1 cellular context compared by ENCODE assay signal in genomic region chr20:1189827-1190226, GRCh38.
TF ChIP-seq lines count a peak whose summit lies in the region.

No MANE protein-coding gene starts in this region.

TF ChIP-seq in HepG2, 621 proteins besides CTCF, POLR2A, EP300 and RAD21 (continued from another document):
- TF ChIP-seq DDIT3 (CRISPR knock-in tag; IDR thresholded peaks at IDR 0.05) (no peak), ZNF512 (CRISPR knock-in tag; IDR thresholded peaks at IDR 0.05) (peak; percentile 80; the same call in 1 of the 2 replicates), KMT2B (CRISPR knock-in tag; IDR thresholded peaks at IDR 0.05) (no peak), DR1 (CRISPR knock-in tag; IDR thresholded peaks at IDR 0.05) (no peak), ZNF546 (CRISPR knock-in tag; conservative IDR thresholded peaks at IDR 0.05) (no peak)
